ENCODE assay signal across 7 cellular contexts in genomic region chr6:142947702-142948480, GRCh38. TPM values are rescaled to one million over a fixed set of nuclear protein-coding genes. Genes with fewer than 3 reads are reported as not detected.
A peak's percentile ranks its signal among the peaks of the same experiment; 100 is the strongest.
DNase-seq lines count a peak whose midpoint lies in the region; ATAC-seq, FAIRE-seq and TF ChIP-seq lines count a peak whose summit lies in the region.

No MANE protein-coding gene starts in this region.

- DNase-seq in ascending aorta (ENCODE audit: low spot score in 2 of 2) (no peak), HepG2 (ENCODE audit: low spot score) (no peak), tibial artery (no peak), DMS114 treated with DMSO at 0.1 percent for 48 hours (lab: John Stamatoyannopoulos, UW; ENCODE audit: unreplicated experiment) (no peak)

- no peaks in the 10 kb centered on the region for H3K9me3 ChIP-seq in ascending aorta
- H3K9me3 ChIP-seq in HepG2 (ENCODE audit: low read length), result no peaks in the 10 kb centered on the region
- no peaks in the 10 kb centered on the region for H3K9me3 ChIP-seq in tibial artery

- intact Hi-C loops in ascending aorta (cut with DNase I), result loop anchor here (1.0 to 5.0 kb wide), 7 partner anchors 63 to 729 kb away; partner anchors contain the start of genes AIG1 and PHACTR2
- intact Hi-C loops in HepG2 (cut with micrococcal nuclease; ENCODE audit: unreplicated experiment), result loop anchor here (5.0 to 10.0 kb wide), 3 partner anchors 79 to 447 kb away; no protein-coding TSS in a partner anchor
- intact Hi-C loops in tibial artery (cut with DNase I; ENCODE audit: low total_unique reads), result loop anchor here (2.0 kb wide), 1 partner anchor 113 kb away; the partner anchor contains the start of gene AIG1

- peak overlapping the region; percentile 98 for H3K9ac ChIP-seq in HepG2 (ENCODE audit: insufficient read depth, low read depth, low read length)

- ATAC-seq in GM18505 (IDR thresholded peaks at IDR 0.05; ENCODE audit: unreplicated experiment) (peak; percentile 22), GM21619 (IDR thresholded peaks at IDR 0.05; ENCODE audit: unreplicated experiment) (peak; percentile 27), HepG2 (no peak)

- in situ Hi-C loops in HepG2 (cut with HindIII; ENCODE audit: extremely low pct_ligation_motif_present, low pct_unique_long_range_greater_than_20kb), result loop anchor here (5.0 to 10.0 kb wide), 3 partner anchors 101 to 467 kb away; partner anchors contain the start of gene AIG1

- H3K36me3 ChIP-seq in ascending aorta (no peaks in the 10 kb centered on the region), HepG2 (replicated peaks in 1 of 2; ENCODE audit: control insufficient read depth in 1 of 2, insufficient read depth in 2 of 2, low read length in 2 of 2) (no peaks in the 10 kb centered on the region), tibial artery (no peaks in the 10 kb centered on the region)

- CTCF ChIA-PET in HepG2 (lab: Yijun Ruan, JAX; ENCODE audit: low intra/inter-chr PET ratio, low total read pairs), result no interaction called here

- POLR2A ChIA-PET in HepG2 (lab: Yijun Ruan, JAX), result interaction anchor here (1.2 to 2.8 kb wide), 3 partner anchors 21 to 449 kb away, joined by 3 to 28 read pairs (median 14); partner anchors contain the start of gene AIG1

- TF ChIP-seq POLR2A in GM18505 (IDR thresholded peaks at IDR 0.05; ENCODE audit: borderline replicate concordance, extremely low read depth, insufficient read depth, insufficient read length) (no peak), HepG2 (IDR thresholded peaks at IDR 0.05; ENCODE audit: insufficient read depth in 1 of 2, low read depth in 2 of 2, low read length in 2 of 2) (peak in 1 of 2 experiments; percentile 63; a peak in 2 of 4 replicates)

- WGBS in HepG2 (ENCODE audit: low lambda C conversion rate), result 8% methylated on average over 13 of the region's 13 CpGs

- TF ChIP-seq EP300 in Ishikawa (IDR thresholded peaks at IDR 0.05; ENCODE audit: borderline replicate concordance) (no peak), HepG2 (IDR thresholded peaks at IDR 0.05; ENCODE audit: low read depth in 2 of 2, low read length in 2 of 2) (no peak; a peak in 1 of 4 replicates), HepG2 (CRISPR knock-in tag; IDR thresholded peaks at IDR 0.05; ENCODE audit: borderline replicate concordance) (no peak)

- H3K4me1 ChIP-seq in ascending aorta (peaks cover 6 to 11% of the 10 kb centered on the region in 2 donors), HepG2 (ENCODE audit: insufficient read depth, low read length) (peaks cover 21% of the 10 kb centered on the region), tibial artery (peaks cover 0 to 11% (median 10%) of the 10 kb centered on the region in 4 donors)

- peak overlapping the region; percentile 96 for H3K4me2 ChIP-seq in HepG2 (ENCODE audit: low read depth, low read length)

- H2AFZ ChIP-seq in HepG2 (ENCODE audit: low read length), result peak overlapping the region; percentile 30

- H4K20me1 ChIP-seq in HepG2 (ENCODE audit: insufficient read depth, low read length), result no peaks in the 10 kb centered on the region

- FAIRE-seq in HepG2 (lab: Jason Lieb, UNC), result peak; percentile 4

- H3K27ac ChIP-seq in ascending aorta (peak overlapping the region; percentile 98 to 99), HepG2 (ENCODE audit: extremely low read length, insufficient read depth, low read length) (peak overlapping the region; percentile 10), tibial artery (peak overlapping the region; percentile 96 to 97)

- H3K27me3 ChIP-seq in ascending aorta (no peaks in the 10 kb centered on the region), HepG2 (ENCODE audit: control insufficient read depth in 1 of 2, insufficient read depth in 2 of 2, low read length in 2 of 2) (peaks cover 0 to 20% of the 10 kb centered on the region in 2 experiments; a peak in 3 of 5 replicates), tibial artery (no peaks in the 10 kb centered on the region)

- H3K4me3 ChIP-seq in ascending aorta (peak overlapping the region; percentile 74 to 92), HepG2 (replicated peaks in 1 of 3; ENCODE audit: insufficient read depth in 1 of 3, low read depth in 2 of 3, low read length in 3 of 3) (peak overlapping the region; percentile 66 to 99 (median 78)), tibial artery (peak overlapping the region; percentile 87 to 88)

- TF ChIP-seq CTCF in ascending aorta (IDR thresholded peaks at IDR 0.05) (no peak), HepG2 (CRISPR knock-in tag; IDR thresholded peaks at IDR 0.05) (no peak), tibial artery (IDR thresholded peaks at IDR 0.05) (no peak)

- H3K79me2 ChIP-seq in HepG2 (ENCODE audit: insufficient read depth, low read length), result peaks cover 17% of the 10 kb centered on the region

- no peak for TF ChIP-seq RAD21 in Ishikawa (IDR thresholded peaks at IDR 0.05; ENCODE audit: low read depth)
- TF ChIP-seq RAD21 in HepG2 (CRISPR knock-in tag; IDR thresholded peaks at IDR 0.05), result no peak

- no TSS peak for BruUV-seq in HepG2 (replicated peaks; lab: Mats Ljungman, UMichigan)

TF ChIP-seq in Ishikawa, 13 proteins besides CTCF, POLR2A, EP300 and RAD21:
- TF ChIP-seq USF1 (IDR thresholded peaks at IDR 0.05) (no peak), CEBPB (IDR thresholded peaks at IDR 0.05) (no peak), TEAD4 (IDR thresholded peaks at IDR 0.05) (peak; percentile 88), FOXM1 (IDR thresholded peaks at IDR 0.05; ENCODE audit: borderline replicate concordance, low read depth) (no peak), CREB1 (IDR thresholded peaks at IDR 0.05; ENCODE audit: low read depth) (no peak), MAX (IDR thresholded peaks at IDR 0.05) (no peak)

TF ChIP-seq in HepG2, 621 proteins besides CTCF, POLR2A, EP300 and RAD21 (continues in another document):
- TF ChIP-seq, protein P1, sequence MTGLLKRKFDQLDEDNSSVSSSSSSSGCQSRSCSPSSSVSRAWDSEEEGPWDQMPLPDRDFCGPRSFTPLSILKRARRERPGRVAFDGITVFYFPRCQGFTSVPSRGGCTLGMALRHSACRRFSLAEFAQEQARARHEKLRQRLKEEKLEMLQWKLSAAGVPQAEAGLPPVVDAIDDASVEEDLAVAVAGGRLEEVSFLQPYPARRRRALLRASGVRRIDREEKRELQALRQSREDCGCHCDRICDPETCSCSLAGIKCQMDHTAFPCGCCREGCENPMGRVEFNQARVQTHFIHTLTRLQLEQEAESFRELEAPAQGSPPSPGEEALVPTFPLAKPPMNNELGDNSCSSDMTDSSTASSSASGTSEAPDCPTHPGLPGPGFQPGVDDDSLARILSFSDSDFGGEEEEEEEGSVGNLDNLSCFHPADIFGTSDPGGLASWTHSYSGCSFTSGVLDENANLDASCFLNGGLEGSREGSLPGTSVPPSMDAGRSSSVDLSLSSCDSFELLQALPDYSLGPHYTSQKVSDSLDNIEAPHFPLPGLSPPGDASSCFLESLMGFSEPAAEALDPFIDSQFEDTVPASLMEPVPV (CRISPR knock-in tag; IDR thresholded peaks at IDR 0.05), result no peak
- TF ChIP-seq ZNF34 (CRISPR knock-in tag; IDR thresholded peaks at IDR 0.05; ENCODE audit: borderline replicate concordance) (no peak), ZNF274 (CRISPR knock-in tag; IDR thresholded peaks at IDR 0.05) (no peak)
- TF ChIP-seq, protein P2, sequence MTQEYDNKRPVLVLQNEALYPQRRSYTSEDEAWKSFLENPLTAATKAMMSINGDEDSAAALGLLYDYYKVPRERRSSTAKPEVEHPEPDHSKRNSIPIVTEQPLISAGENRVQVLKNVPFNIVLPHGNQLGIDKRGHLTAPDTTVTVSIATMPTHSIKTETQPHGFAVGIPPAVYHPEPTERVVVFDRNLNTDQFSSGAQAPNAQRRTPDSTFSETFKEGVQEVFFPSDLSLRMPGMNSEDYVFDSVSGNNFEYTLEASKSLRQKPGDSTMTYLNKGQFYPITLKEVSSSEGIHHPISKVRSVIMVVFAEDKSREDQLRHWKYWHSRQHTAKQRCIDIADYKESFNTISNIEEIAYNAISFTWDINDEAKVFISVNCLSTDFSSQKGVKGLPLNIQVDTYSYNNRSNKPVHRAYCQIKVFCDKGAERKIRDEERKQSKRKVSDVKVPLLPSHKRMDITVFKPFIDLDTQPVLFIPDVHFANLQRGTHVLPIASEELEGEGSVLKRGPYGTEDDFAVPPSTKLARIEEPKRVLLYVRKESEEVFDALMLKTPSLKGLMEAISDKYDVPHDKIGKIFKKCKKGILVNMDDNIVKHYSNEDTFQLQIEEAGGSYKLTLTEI (CRISPR knock-in tag; conservative IDR thresholded peaks at IDR 0.05), result no peak

RNA-seq across cellular contexts. Expression of gene HIVEP2, which starts 2.9 kb away (rescaled TPM):
- total RNA-seq in ascending aorta (14.5 TPM), HepG2 (2016; rRNA removed; fragmentation: Illumina TruSeq; extraction: Trizol) (3.4 and 5.4 TPM in 2 replicates)
- total RNA-seq in HepG2 (2016; cell fraction: cytosol; rRNA removed; fragmentation: Illumina TruSeq; extraction: Trizol; ENCODE audit: low read depth), result 0.30 and 1.5 TPM in 2 replicates
- total RNA-seq in HepG2 (2016; cell fraction: insoluble cytoplasmic fraction; rRNA removed; fragmentation: Illumina TruSeq; extraction: Trizol), result 4.1 TPM in 2 replicates
- 1.2 and 1.8 TPM in 2 replicates for total RNA-seq in HepG2 (2016; cell fraction: membrane; rRNA removed; fragmentation: Illumina TruSeq; extraction: Trizol)
- total RNA-seq in HepG2 (2016; cell fraction: nucleus; rRNA removed; fragmentation: Illumina TruSeq; extraction: Trizol), result 4.9 and 5.6 TPM in 2 replicates
- polyA plus RNA-seq in HepG2 (2011; rRNA removed), result 12.8 and 12.9 TPM in 2 replicates
- polyA plus RNA-seq in HepG2 (2011; cell fraction: cytosol; rRNA removed), result 6.4 and 8.1 TPM in 2 replicates
- 27.7 and 28.6 TPM in 2 replicates for polyA plus RNA-seq in HepG2 (2011; cell fraction: nucleus; rRNA removed)
- polyA plus RNA-seq in HepG2 (2012), result 14.5 and 17.1 TPM in 2 replicates
- polyA plus RNA-seq in HepG2 (2016; cell fraction: cytosol; fragmentation: Illumina TruSeq; extraction: Trizol; ENCODE audit: low read depth), result 0.05 and 0.18 TPM in 2 replicates
- 2.4 and 2.5 TPM in 2 replicates for polyA plus RNA-seq in HepG2 (2016; cell fraction: insoluble cytoplasmic fraction; fragmentation: Illumina TruSeq; extraction: Trizol; ENCODE audit: low read depth)
- 0.22 and 0.25 TPM in 2 replicates for polyA plus RNA-seq in HepG2 (2016; cell fraction: membrane; fragmentation: Illumina TruSeq; extraction: Trizol; ENCODE audit: low read depth)
- 6.9 and 8.3 TPM in 2 replicates for polyA plus RNA-seq in HepG2 (2016; cell fraction: nucleus; fragmentation: Illumina TruSeq; extraction: Trizol; ENCODE audit: insufficient read depth, low read depth)
- polyA minus RNA-seq in HepG2 (2011; rRNA and poly(A)+ RNA removed; ENCODE audit: low replicate concordance), result 3.8 and 23.2 TPM in 2 replicates
- polyA minus RNA-seq in HepG2 (2011; cell fraction: cytosol; rRNA and poly(A)+ RNA removed), result 12.5 and 18.3 TPM in 2 replicates
- polyA minus RNA-seq in HepG2 (2011; cell fraction: nucleus; rRNA and poly(A)+ RNA removed), result 35.8 and 45.4 TPM in 2 replicates

Comparison
In these comparisons a context has a peak if more than half of its experiments do, and no peak if none do; other contexts are left out.
1. H3K27ac ChIP-seq: peak in every context shown above with its lines; median percentile 98 in ascending aorta; 96 in tibial artery; 10 in HepG2.